Comparison of ENCODE assay signal across 1 cellular context in the genomic region with DNA sequence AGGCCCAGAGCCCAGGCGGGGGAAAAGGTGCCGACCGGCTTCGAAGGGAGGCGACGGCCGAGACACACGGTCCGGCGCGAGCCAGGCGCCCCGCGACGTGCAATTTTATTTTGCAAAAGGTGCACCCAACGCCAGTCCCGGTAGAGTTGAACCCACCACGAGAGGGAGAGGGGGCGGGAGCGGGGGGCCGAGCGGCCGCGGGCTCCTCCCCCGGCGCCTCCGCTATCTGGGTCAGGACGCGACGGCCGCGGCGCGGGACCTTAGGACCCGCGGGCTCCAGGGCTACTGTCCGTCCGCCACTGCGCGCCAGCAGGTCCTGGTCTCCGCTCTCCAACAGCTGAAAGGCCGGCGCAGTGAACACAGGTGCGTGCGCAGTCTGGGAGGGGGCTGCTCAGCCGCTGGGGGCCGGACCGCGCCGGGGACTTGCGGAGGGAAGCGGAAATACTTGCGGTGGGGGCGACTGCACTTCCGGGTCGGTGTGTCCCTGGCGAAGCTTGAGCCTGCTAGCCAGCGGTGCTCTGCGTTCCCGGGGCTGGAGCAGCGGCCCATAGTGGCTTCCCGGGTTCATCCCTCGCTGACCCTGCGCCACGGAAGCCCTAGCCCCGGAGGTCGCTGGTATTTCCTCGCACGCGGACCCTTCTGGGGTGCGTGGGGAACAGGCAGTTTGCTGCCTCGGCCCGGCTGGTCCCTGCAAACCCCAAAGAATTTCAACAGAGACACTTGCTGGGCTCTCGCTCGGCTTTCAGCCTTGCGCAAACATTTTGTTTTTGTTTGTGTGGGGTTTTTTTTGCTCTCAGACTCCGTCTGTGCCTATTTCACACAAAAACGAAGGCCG.
A peak's percentile ranks its signal among the peaks of the same experiment; 100 is the strongest.
TF ChIP-seq lines count a peak whose summit lies in the region.

A gene with protein sequence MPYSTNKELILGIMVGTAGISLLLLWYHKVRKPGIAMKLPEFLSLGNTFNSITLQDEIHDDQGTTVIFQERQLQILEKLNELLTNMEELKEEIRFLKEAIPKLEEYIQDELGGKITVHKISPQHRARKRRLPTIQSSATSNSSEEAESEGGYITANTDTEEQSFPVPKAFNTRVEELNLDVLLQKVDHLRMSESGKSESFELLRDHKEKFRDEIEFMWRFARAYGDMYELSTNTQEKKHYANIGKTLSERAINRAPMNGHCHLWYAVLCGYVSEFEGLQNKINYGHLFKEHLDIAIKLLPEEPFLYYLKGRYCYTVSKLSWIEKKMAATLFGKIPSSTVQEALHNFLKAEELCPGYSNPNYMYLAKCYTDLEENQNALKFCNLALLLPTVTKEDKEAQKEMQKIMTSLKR (plus strand): TSS at position 225 of the 835 bp plus-strand sequence. CDS start 3,991 bp downstream, outside the sequence.

TF ChIP-seq in Ishikawa, 13 proteins besides CTCF, POLR2A, EP300 and RAD21:
- TF ChIP-seq TCF12 (IDR thresholded peaks at IDR 0.05; ENCODE audit: low read depth) (peak; percentile 32; the same call in 1 of the 2 replicates), NFIC (IDR thresholded peaks at IDR 0.05) (peak; percentile 27; the same call in 1 of the 2 replicates), CREB1 (IDR thresholded peaks at IDR 0.05; ENCODE audit: low read depth) (no peak), TAF1 (IDR thresholded peaks at IDR 0.05; ENCODE audit: low read depth) (peak; percentile 78; the same call in 1 of the 2 replicates), TEAD4 (IDR thresholded peaks at IDR 0.05) (peak; percentile 68), EGR1 (IDR thresholded peaks at IDR 0.05) (0 out of 2 replicates have a peak, but pooled peaks have one; percentile 20), FOXM1 (IDR thresholded peaks at IDR 0.05; ENCODE audit: borderline replicate concordance, low read depth) (no peak), ZBTB7A (IDR thresholded peaks at IDR 0.05; ENCODE audit: low read depth) (peak; percentile 90), YY1 (IDR thresholded peaks at IDR 0.05; ENCODE audit: low read depth) (no peak; the same call in 1 of the 2 replicates), CEBPB (IDR thresholded peaks at IDR 0.05) (peak; percentile 71), MAX (IDR thresholded peaks at IDR 0.05) (peak; percentile 81)
- TF ChIP-seq, protein P1, sequence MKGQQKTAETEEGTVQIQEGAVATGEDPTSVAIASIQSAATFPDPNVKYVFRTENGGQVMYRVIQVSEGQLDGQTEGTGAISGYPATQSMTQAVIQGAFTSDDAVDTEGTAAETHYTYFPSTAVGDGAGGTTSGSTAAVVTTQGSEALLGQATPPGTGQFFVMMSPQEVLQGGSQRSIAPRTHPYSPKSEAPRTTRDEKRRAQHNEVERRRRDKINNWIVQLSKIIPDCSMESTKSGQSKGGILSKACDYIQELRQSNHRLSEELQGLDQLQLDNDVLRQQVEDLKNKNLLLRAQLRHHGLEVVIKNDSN (IDR thresholded peaks at IDR 0.05), result 0 out of 2 replicates have a peak, but pooled peaks have one; percentile 1
- TF ChIP-seq, protein P2, sequence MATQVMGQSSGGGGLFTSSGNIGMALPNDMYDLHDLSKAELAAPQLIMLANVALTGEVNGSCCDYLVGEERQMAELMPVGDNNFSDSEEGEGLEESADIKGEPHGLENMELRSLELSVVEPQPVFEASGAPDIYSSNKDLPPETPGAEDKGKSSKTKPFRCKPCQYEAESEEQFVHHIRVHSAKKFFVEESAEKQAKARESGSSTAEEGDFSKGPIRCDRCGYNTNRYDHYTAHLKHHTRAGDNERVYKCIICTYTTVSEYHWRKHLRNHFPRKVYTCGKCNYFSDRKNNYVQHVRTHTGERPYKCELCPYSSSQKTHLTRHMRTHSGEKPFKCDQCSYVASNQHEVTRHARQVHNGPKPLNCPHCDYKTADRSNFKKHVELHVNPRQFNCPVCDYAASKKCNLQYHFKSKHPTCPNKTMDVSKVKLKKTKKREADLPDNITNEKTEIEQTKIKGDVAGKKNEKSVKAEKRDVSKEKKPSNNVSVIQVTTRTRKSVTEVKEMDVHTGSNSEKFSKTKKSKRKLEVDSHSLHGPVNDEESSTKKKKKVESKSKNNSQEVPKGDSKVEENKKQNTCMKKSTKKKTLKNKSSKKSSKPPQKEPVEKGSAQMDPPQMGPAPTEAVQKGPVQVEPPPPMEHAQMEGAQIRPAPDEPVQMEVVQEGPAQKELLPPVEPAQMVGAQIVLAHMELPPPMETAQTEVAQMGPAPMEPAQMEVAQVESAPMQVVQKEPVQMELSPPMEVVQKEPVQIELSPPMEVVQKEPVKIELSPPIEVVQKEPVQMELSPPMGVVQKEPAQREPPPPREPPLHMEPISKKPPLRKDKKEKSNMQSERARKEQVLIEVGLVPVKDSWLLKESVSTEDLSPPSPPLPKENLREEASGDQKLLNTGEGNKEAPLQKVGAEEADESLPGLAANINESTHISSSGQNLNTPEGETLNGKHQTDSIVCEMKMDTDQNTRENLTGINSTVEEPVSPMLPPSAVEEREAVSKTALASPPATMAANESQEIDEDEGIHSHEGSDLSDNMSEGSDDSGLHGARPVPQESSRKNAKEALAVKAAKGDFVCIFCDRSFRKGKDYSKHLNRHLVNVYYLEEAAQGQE (IDR thresholded peaks at IDR 0.05; ENCODE audit: low read depth), result peak; percentile 62
